ENCODE assay signal across 9 cellular contexts in genomic region chr1:235050911-235051360, GRCh38.
A peak's percentile ranks its signal among the peaks of the same experiment; 100 is the strongest.
DNase-seq lines count a peak whose midpoint lies in the region; ATAC-seq and TF ChIP-seq lines count a peak whose summit lies in the region.
"Had no signal": no experiment of that assay in that cellular context is flagged by ENCODE, and none has a peak within 500 bp of the region (broad histone marks: within the 10 kb centered on the region; RNA-seq: fewer than 3 reads in every experiment).

No MANE protein-coding gene starts in this region.

- no peaks in the 10 kb centered on the region for H3K36me3 Mint-ChIP-seq in activated naive CD4-positive, alpha-beta T cell treated with anti-CD3 and anti-CD28 coated beads for 36 hours (ENCODE audit: low read depth)
- H3K36me3 Mint-ChIP-seq: IgD-negative memory B cell had no signal

- no peaks in the 10 kb centered on the region for H3K27me3 ChIP-seq in MG63
- H3K27me3 ChIP-seq in upper lobe of right lung, result no peaks in the 10 kb centered on the region
- no peaks in the 10 kb centered on the region for H3K27me3 ChIP-seq in PC-3 (ENCODE audit: low read length)

- H3K27ac ChIP-seq in upper lobe of right lung (no peak overlapping the region), PC-3 (ENCODE audit: low read length) (no peak overlapping the region)

- CTCF ChIA-PET in activated naive CD4-positive, alpha-beta T cell treated with anti-CD3 and anti-CD28 coated beads for 36 hours (lab: Charles Lee), result interaction anchor here (0.6 to 1.1 kb wide), 2 partner anchors 31 to 552 kb away, joined by 3 read pairs; no protein-coding TSS in a partner anchor
- CTCF ChIA-PET in PC-3 (lab: Charles Lee), result no interaction called here

- H3K9me2 ChIP-seq in PC-3 (replicated peaks; ENCODE audit: low read length), result no peaks in the 10 kb centered on the region

- H4K20me1 ChIP-seq in PC-3 (ENCODE audit: low read length), result no peaks in the 10 kb centered on the region

- H3K9me3 ChIP-seq in MG63 (no peaks in the 10 kb centered on the region), upper lobe of right lung (no peaks in the 10 kb centered on the region), PC-3 (ENCODE audit: low read length) (no peaks in the 10 kb centered on the region)

- BruUV-seq in PC-3 (replicated peaks; lab: Mats Ljungman, UMichigan), result no TSS peak

- H3K4me1 ChIP-seq in upper lobe of right lung (peaks cover 25% of the 10 kb centered on the region), PC-3 (ENCODE audit: insufficient read depth, low read length) (peaks cover 16% of the 10 kb centered on the region)

- TF ChIP-seq CTCF in upper lobe of right lung (IDR thresholded peaks at IDR 0.05), result no peak
- no peak for TF ChIP-seq CTCF in PC-3 (conservative IDR thresholded peaks at IDR 0.05; ENCODE audit: low read depth, low read length)

- POLR2A ChIA-PET in PC-3 (lab: Charles Lee; ENCODE audit: unreplicated experiment), result interaction anchor here (0.6 kb wide), 1 partner anchor 327 kb away, joined by 6 read pairs; no protein-coding TSS in a partner anchor

- no peak overlapping the region for H2AFZ ChIP-seq in PC-3 (ENCODE audit: low read length)

- peaks cover 25% of the 10 kb centered on the region for H3K4me1 Mint-ChIP-seq in activated naive CD4-positive, alpha-beta T cell treated with anti-CD3 and anti-CD28 coated beads for 36 hours (ENCODE audit: low read depth)

- DNase-seq in activated naive CD4-positive, alpha-beta T cell treated with anti-CD3 and anti-CD28 coated beads for 36 hours, result peak; percentile 37
- no peak for DNase-seq in activated naive CD4-positive, alpha-beta T cell treated with Interleukin-2 at 50 U/mL for 16 hours
- DNase-seq in MG63, result peak; percentile 76
- DNase-seq in Right ventricle myocardium superior, result no peak
- DNase-seq in upper lobe of right lung, result peak; percentile 48
- no peak for DNase-seq in NOMO-1 (lab: John Stamatoyannopoulos, UW; ENCODE audit: unreplicated experiment in 2 of 2)
- no peak for DNase-seq in DMS53 (lab: John Stamatoyannopoulos, UW)
- DNase-seq in PC-3, result no peak

- ATAC-seq in Right ventricle myocardium superior (ENCODE audit: poor library complexity) (peak; percentile 23), upper lobe of right lung (peak; percentile 16), PC-3 (no peak)

- H3K4me3 ChIP-seq in MG63, result no peak overlapping the region
- no peak overlapping the region for H3K4me3 ChIP-seq in upper lobe of right lung
- H3K4me3 ChIP-seq in PC-3 (ENCODE audit: low read length), result no peak overlapping the region

- intact Hi-C loops in activated naive CD4-positive, alpha-beta T cell treated with anti-CD3 and anti-CD28 coated beads for 36 hours (cut with micrococcal nuclease), result no loop called here
- intact Hi-C loops in Right ventricle myocardium superior (cut with DNase I) (no loop called here), upper lobe of right lung (cut with DNase I) (no loop called here), PC-3 (cut with micrococcal nuclease) (no loop called here)

- H3K9me3 Mint-ChIP-seq in activated naive CD4-positive, alpha-beta T cell treated with anti-CD3 and anti-CD28 coated beads for 36 hours, result no peaks in the 10 kb centered on the region
- H3K9me3 Mint-ChIP-seq: IgD-negative memory B cell had no signal

- H3K9ac ChIP-seq in PC-3 (ENCODE audit: low read length), result no peak overlapping the region

- no peaks in the 10 kb centered on the region for H3K27me3 Mint-ChIP-seq in activated naive CD4-positive, alpha-beta T cell treated with anti-CD3 and anti-CD28 coated beads for 36 hours (ENCODE audit: low read depth)
- H3K27me3 Mint-ChIP-seq: IgD-negative memory B cell had no signal

- no peak overlapping the region for H3K4me3 Mint-ChIP-seq in activated naive CD4-positive, alpha-beta T cell treated with anti-CD3 and anti-CD28 coated beads for 36 hours

- H3K4me2 ChIP-seq in PC-3 (ENCODE audit: low read length), result no peak overlapping the region

- no peak overlapping the region for H3K27ac Mint-ChIP-seq in activated naive CD4-positive, alpha-beta T cell treated with anti-CD3 and anti-CD28 coated beads for 36 hours
- H3K27ac Mint-ChIP-seq: IgD-negative memory B cell had no signal

- no peaks in the 10 kb centered on the region for H3K79me2 ChIP-seq in PC-3 (ENCODE audit: low read length)

- H3K36me3 ChIP-seq in MG63 (no peaks in the 10 kb centered on the region), upper lobe of right lung (no peaks in the 10 kb centered on the region), PC-3 (ENCODE audit: low read depth, low read length) (no peaks in the 10 kb centered on the region)

- H3F3A ChIP-seq in PC-3 (ENCODE audit: low read length, unreplicated experiment), result no peaks in the 10 kb centered on the region

Comparison
In these comparisons a context has a peak if more than half of its experiments do, and no peak if none do; other contexts are left out.
1. DNase-seq: peak in activated naive CD4-positive, alpha-beta T cell treated with anti-CD3 and anti-CD28 coated beads for 36 hours (single experiment), MG63 (single experiment) and upper lobe of right lung (single experiment); none in activated naive CD4-positive, alpha-beta T cell treated with Interleukin-2 at 50 U/mL for 16 hours (single experiment), Right ventricle myocardium superior (single experiment), NOMO-1 (0 of 2), DMS53 (single experiment) and PC-3 (single experiment).